ENCODE assay signal across 7 cellular contexts in the genomic region with DNA sequence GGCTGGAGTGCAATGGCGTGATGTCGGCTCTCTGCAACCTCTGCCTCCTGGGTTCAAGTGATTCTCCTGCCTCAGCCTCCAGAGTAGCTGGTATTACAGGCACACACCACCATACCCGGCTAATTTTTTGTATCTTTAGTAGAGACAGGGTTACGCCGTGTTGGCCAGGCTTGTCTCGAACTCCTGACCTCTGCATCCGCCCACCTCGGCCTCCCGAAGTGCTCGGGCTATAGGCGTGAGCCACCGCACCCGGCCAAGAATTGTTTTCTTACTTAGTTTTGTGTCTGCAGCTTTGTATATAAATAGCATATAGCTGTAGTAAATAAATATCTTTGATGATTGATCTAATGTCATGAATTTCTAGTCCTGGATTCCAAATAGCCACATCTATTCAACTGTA.
"Had no signal": no experiment of that assay in that cellular context is flagged by ENCODE, and none has a peak within 500 bp of the region (broad histone marks: within the 10 kb centered on the region; RNA-seq: fewer than 3 reads in every experiment).

No MANE protein-coding gene starts in this region.

- H3K27ac Mint-ChIP-seq: GM23338, H9, HFFc6 had no signal

- H3K9me3 Mint-ChIP-seq: GM23338 had no signal

- H3K4me3 Mint-ChIP-seq: GM23338, H9, HFFc6 had no signal

- H3K27ac ChIP-seq: GM23248 had no signal

- DNase-seq: GM23248, GOT3, H7, H9, HCEC 1CT, HFFc6 had no signal
